Comparison of ENCODE assay signal across 8 cellular contexts in the genomic region with DNA sequence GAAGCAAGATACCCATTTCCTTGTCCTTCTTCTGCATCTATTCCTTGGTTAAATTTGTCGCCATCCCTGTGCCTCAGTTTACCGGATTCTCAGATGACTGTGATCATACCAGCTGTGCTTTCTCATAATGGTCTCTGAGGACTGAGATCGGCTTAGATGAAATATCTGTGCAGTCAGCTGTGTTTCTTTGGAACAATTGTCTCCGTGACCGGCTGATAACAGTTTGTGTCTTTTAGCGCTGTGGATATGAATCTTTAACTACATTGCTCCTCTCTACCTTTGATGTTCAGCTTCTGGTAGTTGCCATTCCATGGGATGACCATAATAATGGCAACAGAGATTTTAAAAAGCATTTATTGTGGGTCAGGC. TPM values are rescaled to one million over a fixed set of nuclear protein-coding genes. Genes with fewer than 3 reads are reported as not detected.
DNase-seq lines count a peak whose midpoint lies in the region; ATAC-seq and TF ChIP-seq lines count a peak whose summit lies in the region.

No MANE protein-coding gene starts in this region.

- no peak for ATAC-seq in T-helper 17 cell
- no peak for ATAC-seq in gastrocnemius medialis
- no peak for ATAC-seq in GM21529 (IDR thresholded peaks at IDR 0.05; ENCODE audit: unreplicated experiment)

- H3K27ac ChIP-seq in GM23248 = peak overlapping the region; percentile 65
- peak overlapping the region; percentile 83 to 89 (median 86) for H3K27ac ChIP-seq in gastrocnemius medialis

- peaks cover 85% of the 10 kb centered on the region for H3K79me2 ChIP-seq in GM23248 (ENCODE audit: insufficient read depth)

- peak overlapping the region; percentile 86 for H2AFZ ChIP-seq in GM23248

- no peaks in the 10 kb centered on the region for H3K27me3 ChIP-seq in GM23248 (replicated peaks; ENCODE audit: insufficient read depth)
- H3K27me3 ChIP-seq in gastrocnemius medialis = no peaks in the 10 kb centered on the region

- in situ Hi-C loops in GM23248 (cut with MboI) = no loop called here
- in situ Hi-C loops in gastrocnemius medialis (cut with MboI; ENCODE audit: low sequenced_read_pairs in 4 of 4) = no loop called here

- H3F3A ChIP-seq in GM23248 (ENCODE audit: insufficient read depth) = no peaks in the 10 kb centered on the region

- H3K9me2 ChIP-seq in GM23248 (ENCODE audit: insufficient read depth) = no peaks in the 10 kb centered on the region

- intact Hi-C loops in gastrocnemius medialis (cut with DNase I; ENCODE audit: low total_unique reads) = loop anchor here (1.0 to 10.0 kb wide), 4 partner anchors 201 to 1970 kb away; partner anchors contain the start of gene AKTIP

- TF ChIP-seq POLR2A in gastrocnemius medialis (IDR thresholded peaks at IDR 0.05) = no peak

- peak overlapping the region; percentile 89 for H3K4me2 ChIP-seq in GM23248 (ENCODE audit: unreplicated experiment)

- peaks cover 21% of the 10 kb centered on the region for H3K4me1 ChIP-seq in GM23248 (ENCODE audit: insufficient read depth)
- H3K4me1 ChIP-seq in gastrocnemius medialis = peaks cover 11 to 19% of the 10 kb centered on the region in 2 donors

- peak overlapping the region; percentile 99 for H3K4me3 Mint-ChIP-seq in T-helper 17 cell

- 10% methylated on average over 6 of the region's 6 CpGs for WGBS in GM23248 (ENCODE audit: low coverage in 1 of 2, low lambda C conversion rate in 2 of 2, missing lambda C conversion rate in 2 of 2), 2 experiments

- H3K36me3 ChIP-seq in GM23248 (ENCODE audit: low read depth) = no peaks in the 10 kb centered on the region
- H3K36me3 ChIP-seq in gastrocnemius medialis = no peaks in the 10 kb centered on the region

- H3K4me1 Mint-ChIP-seq in T-helper 17 cell = peaks cover 29% of the 10 kb centered on the region

- peak overlapping the region; percentile 97 for H3K27ac Mint-ChIP-seq in T-helper 17 cell

- DNase-seq in GM23248 = peak; percentile 23
- DNase-seq in T-helper 17 cell = no peak
- DNase-seq in fibroblast of the aortic adventitia (ENCODE audit: low read depth) = no peak
- no peak for DNase-seq in gastrocnemius medialis
- no peak for DNase-seq in iPS-NIHi7 (ENCODE audit: extremely low spot score)
- no peak for DNase-seq in cerebellar cortex (ENCODE audit: low spot score)
- no peak for DNase-seq in D341Med (ENCODE audit: low spot score)

- no peaks in the 10 kb centered on the region for H3K27me3 Mint-ChIP-seq in T-helper 17 cell

- peaks cover 3% of the 10 kb centered on the region for H3K36me3 Mint-ChIP-seq in T-helper 17 cell (ENCODE audit: low read depth)

- peaks cover 8% of the 10 kb centered on the region; the same call in 1 of the 2 replicates for H4K20me1 ChIP-seq in GM23248 (ENCODE audit: insufficient read depth)

- peak overlapping the region; percentile 89 for H3K9ac ChIP-seq in GM23248

- peak overlapping the region; percentile 93 for H3K4me3 ChIP-seq in GM23248
- peak overlapping the region; percentile 95 for H3K4me3 ChIP-seq in fibroblast of the aortic adventitia (ENCODE audit: low read depth, low read length)
- peak overlapping the region; percentile 85 to 98 (median 92) for H3K4me3 ChIP-seq in gastrocnemius medialis

- TF ChIP-seq CTCF in fibroblast of the aortic adventitia (IDR thresholded peaks at IDR 0.05; ENCODE audit: insufficient read depth, low read length) (no peak), gastrocnemius medialis (IDR thresholded peaks at IDR 0.05 in 4 of 5, conservative IDR thresholded peaks at IDR 0.05 in 1 of 5) (no peak)

- H3K9me3 ChIP-seq in GM23248 (ENCODE audit: low read depth) (no peaks in the 10 kb centered on the region), T-helper 17 cell (ENCODE audit: control insufficient read depth, low read length, poor library complexity, severe bottlenecking) (no peaks in the 10 kb centered on the region), gastrocnemius medialis (no peaks in the 10 kb centered on the region)

RNA-seq across cellular contexts. Expression of gene FTO, which starts 0.5 kb away (rescaled TPM):
- 99.2 and 118 TPM in 2 replicates for total RNA-seq in GM23248 (2014; rRNA removed; shearing (Covaris generic))
- 84.2 and 85.3 TPM in 2 replicates for polyA plus RNA-seq in GM23248 (2016; fragmentation: Nextera tagmentation; extraction: Ambion mirVana)
- total RNA-seq in T-helper 17 cell (10 to 100 TPM; 53.0 to 53.3 TPM), fibroblast of the aortic adventitia (ENCODE audit: low replicate concordance) (135 and 145 TPM in 2 replicates), gastrocnemius medialis (10 to 100 TPM; 62.0 to 90.1 (median 75.1) TPM)

RNA-seq across cellular contexts. Expression of gene RPGRIP1L, which starts 0.8 kb away (rescaled TPM):
- 16.3 and 19.0 TPM in 2 replicates for total RNA-seq in GM23248 (2014; rRNA removed; shearing (Covaris generic))
- 16.8 and 17.6 TPM in 2 replicates for polyA plus RNA-seq in GM23248 (2016; fragmentation: Nextera tagmentation; extraction: Ambion mirVana)
- total RNA-seq in T-helper 17 cell = 1 to 10 TPM; 2.1 to 4.1 TPM
- 11.1 and 19.5 TPM in 2 replicates for total RNA-seq in fibroblast of the aortic adventitia (ENCODE audit: low replicate concordance)
- total RNA-seq in gastrocnemius medialis = under 1 TPM; 0.53 to 0.75 (median 0.68) TPM
